1 cellular context compared by ENCODE assay signal in genomic region chr22:49799431-49800075, GRCh38.
TF ChIP-seq lines count a peak whose summit lies in the region.

No MANE protein-coding gene starts in this region.

TF ChIP-seq in GM12878, 131 proteins besides CTCF, POLR2A, EP300 and RAD21:
- no peak for TF ChIP-seq ATF7 (IDR thresholded peaks at IDR 0.05; ENCODE audit: low read depth)
- TF ChIP-seq TCF3 (IDR thresholded peaks at IDR 0.05; ENCODE audit: borderline replicate concordance, insufficient read depth, low read depth, low read length) = no peak
- TF ChIP-seq RB1 (IDR thresholded peaks at IDR 0.05; ENCODE audit: borderline replicate concordance) = no peak
- no peak for TF ChIP-seq IKZF2 (IDR thresholded peaks at IDR 0.05)
- no peak for TF ChIP-seq SMC3 (IDR thresholded peaks at IDR 0.05; ENCODE audit: borderline replicate concordance, low read length)
- TF ChIP-seq ATF2 (IDR thresholded peaks at IDR 0.05; ENCODE audit: low read length) = no peak
- no peak for TF ChIP-seq POLR2AphosphoS2 (IDR thresholded peaks at IDR 0.05; ENCODE audit: low read depth, low read length)
- no peak for TF ChIP-seq EZH2 (IDR thresholded peaks at IDR 0.05; ENCODE audit: borderline replicate concordance, control insufficient read depth, low read depth, low read length)
- no peak for TF ChIP-seq ZNF207 (IDR thresholded peaks at IDR 0.05; ENCODE audit: borderline replicate concordance)
- TF ChIP-seq HSF1 (IDR thresholded peaks at IDR 0.05; ENCODE audit: low read depth, low read length) = no peak
- no peak for TF ChIP-seq ETV6 (conservative IDR thresholded peaks at IDR 0.05 in 1 of 2, IDR thresholded peaks at IDR 0.05 in 1 of 2; ENCODE audit: borderline replicate concordance in 1 of 2, low read depth in 1 of 2)
- no peak for TF ChIP-seq PAX5 (IDR thresholded peaks at IDR 0.05; ENCODE audit: borderline replicate concordance, low read depth, low read length)
- TF ChIP-seq RFX5 (IDR thresholded peaks at IDR 0.05; ENCODE audit: low read depth, low read length) = no peak
- no peak for TF ChIP-seq NRF1 (conservative IDR thresholded peaks at IDR 0.05; ENCODE audit: low read depth, low read length)
- TF ChIP-seq MAX (IDR thresholded peaks at IDR 0.05; ENCODE audit: low read depth, low read length) = no peak
- TF ChIP-seq HDAC2 (IDR thresholded peaks at IDR 0.05) = no peak
